1 cellular context compared by ENCODE assay signal in genomic region chr3:194718069-194718468, GRCh38.
TF ChIP-seq lines count a peak whose summit lies in the region.

No MANE protein-coding gene starts in this region.

TF ChIP-seq in GM23338, 12 proteins besides CTCF, POLR2A, EP300 and RAD21 (continued from another document):
- no peak for TF ChIP-seq ZNF462 (CRISPR knock-in tag; IDR thresholded peaks at IDR 0.05)
- TF ChIP-seq REST (IDR thresholded peaks at IDR 0.05; ENCODE audit: unreplicated experiment), result no peak
- no peak for TF ChIP-seq STAT1 (IDR thresholded peaks at IDR 0.05; ENCODE audit: unreplicated experiment)
- no peak for TF ChIP-seq CREB1 (CRISPR knock-in tag; IDR thresholded peaks at IDR 0.05; ENCODE audit: low read depth)
- no peak for TF ChIP-seq POLR2AphosphoS5 (IDR thresholded peaks at IDR 0.05; ENCODE audit: low read depth)
- no peak for TF ChIP-seq EZH2 (IDR thresholded peaks at IDR 0.05; ENCODE audit: low read depth, unreplicated experiment)
- TF ChIP-seq ETS1 (IDR thresholded peaks at IDR 0.05), result no peak
- TF ChIP-seq EZH2phosphoT487 (IDR thresholded peaks at IDR 0.05; ENCODE audit: unreplicated experiment), result no peak
